ENCODE assay signal across 17 cellular contexts in the genomic region with DNA sequence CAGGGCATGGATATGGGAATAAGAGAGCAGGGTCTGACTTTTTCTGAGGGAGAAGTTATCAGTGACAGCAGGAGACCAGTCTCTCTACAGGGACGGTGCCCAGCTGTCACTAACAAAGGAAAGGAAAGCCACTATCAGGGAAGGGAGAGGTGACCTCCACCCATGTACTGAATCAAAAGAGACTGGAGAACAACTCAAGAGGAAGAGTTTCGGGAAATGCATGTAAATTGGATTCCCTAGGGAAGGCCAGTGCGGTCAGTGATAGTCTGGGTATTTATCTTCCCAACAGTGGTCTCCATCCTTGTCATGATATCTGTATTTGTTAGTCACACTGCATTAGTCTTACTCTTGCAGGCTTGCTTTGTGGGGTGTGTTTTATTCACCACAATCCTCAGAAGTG.
A peak's percentile ranks its signal among the peaks of the same experiment; 100 is the strongest.
DNase-seq lines count a peak whose midpoint lies in the region; ATAC-seq and TF ChIP-seq lines count a peak whose summit lies in the region.
"Had no signal": no experiment of that assay in that cellular context is flagged by ENCODE, and none has a peak within 500 bp of the region (broad histone marks: within the 10 kb centered on the region; RNA-seq: fewer than 3 reads in every experiment).

No MANE protein-coding gene starts in this region.

- H3K4me2 ChIP-seq in osteoblast (ENCODE audit: insufficient read depth, low read length), result no peak overlapping the region

- DNase-seq in NCI-H146 treated with DMSO at 0.1 percent for 48 hours (lab: John Stamatoyannopoulos, UW; ENCODE audit: unreplicated experiment), result peak; percentile 58
- DNase-seq in glutamatergic neuron, result no peak
- peak; percentile 10 for DNase-seq in osteoblast (ENCODE audit: insufficient read length, low spot score, missing footprints)
- DNase-seq in GM20000 (ENCODE audit: low spot score), result no peak
- no peak for DNase-seq in stimulated activated naive CD8-positive, alpha-beta T cell treated with anti-CD3 and anti-CD28 coated beads, Interleukin-15, Interleukin-2, amounts not matched to agents 100 U/mL and 50 U/mL, for 24 hours
- DNase-seq in epidermal melanocyte (ENCODE audit: insufficient read length, low spot score), result no peak
- DNase-seq: ACHN; CD4-positive, alpha-beta memory T cell; DMS153; DMS79 treated with DMSO at 0.1 percent for 48 hours; GF-D8; GM23248 had no signal

- no peak overlapping the region for H3K4me3 ChIP-seq in osteoblast (ENCODE audit: insufficient read depth, low read length)
- H3K4me3 ChIP-seq: GM12878, GM23248, HAP-1 had no signal

- no peaks in the 10 kb centered on the region for H3K79me2 ChIP-seq in osteoblast (ENCODE audit: insufficient read depth, low read length)

- no peak overlapping the region for H2AFZ ChIP-seq in osteoblast (ENCODE audit: low read length)
- H2AFZ ChIP-seq: GM23248 had no signal

- no peaks in the 10 kb centered on the region for H3K36me3 ChIP-seq in osteoblast (ENCODE audit: insufficient read depth, low read length)
- H3K36me3 ChIP-seq: HAP-1 had no signal

- H3K4me1 ChIP-seq in osteoblast (ENCODE audit: insufficient read depth, low read length), result no peaks in the 10 kb centered on the region
- H3K4me1 ChIP-seq: HAP-1 had no signal

- H3K4me3 Mint-ChIP-seq in glutamatergic neuron (ENCODE audit: unreplicated experiment), result peak overlapping the region; percentile 39
- H3K4me3 Mint-ChIP-seq: CD14-positive monocyte; CD4-positive, alpha-beta memory T cell; IgD-negative memory B cell had no signal

- H3K27ac Mint-ChIP-seq in glutamatergic neuron (ENCODE audit: unreplicated experiment), result peak overlapping the region; percentile 73
- H3K27ac Mint-ChIP-seq: CD14-positive monocyte; CD4-positive, alpha-beta memory T cell; IgD-negative memory B cell had no signal

- no peaks in the 10 kb centered on the region for H3K27me3 ChIP-seq in osteoblast (ENCODE audit: insufficient read depth, low read length)

- no peaks in the 10 kb centered on the region for H4K20me1 ChIP-seq in osteoblast (ENCODE audit: insufficient read depth, low read length)

- peaks cover 5% of the 10 kb centered on the region for H3K27me3 Mint-ChIP-seq in glutamatergic neuron (ENCODE audit: unreplicated experiment)
- H3K27me3 Mint-ChIP-seq: CD4-positive, alpha-beta memory T cell had no signal

- ATAC-seq in stimulated activated naive CD8-positive, alpha-beta T cell treated with anti-CD3 and anti-CD28 coated beads, Interleukin-15, Interleukin-2, amounts not matched to agents 100 U/mL and 50 U/mL, for 24 hours, result no peak
- ATAC-seq: GM12878, HepG2 had no signal

- peaks cover 40% of the 10 kb centered on the region for H3K4me1 Mint-ChIP-seq in glutamatergic neuron (ENCODE audit: low read depth, unreplicated experiment)
- H3K4me1 Mint-ChIP-seq: CD14-positive monocyte; CD4-positive, alpha-beta memory T cell; IgD-negative memory B cell had no signal

- no peak for TF ChIP-seq CTCF in glutamatergic neuron (IDR thresholded peaks at IDR 0.05; ENCODE audit: partially characterized antibody, unreplicated experiment)
- no peak for TF ChIP-seq CTCF in osteoblast (IDR thresholded peaks at IDR 0.05; ENCODE audit: extremely low read depth, low read depth, low read length)
- no peak for TF ChIP-seq CTCF in GM20000 (IDR thresholded peaks at IDR 0.05; ENCODE audit: extremely low read depth, missing control alignments)

- H3K27ac ChIP-seq in osteoblast (ENCODE audit: low read depth, low read length), result no peak overlapping the region
- H3K27ac ChIP-seq: GM23248 had no signal

- H3K9me3 Mint-ChIP-seq in glutamatergic neuron (ENCODE audit: unreplicated experiment), result peaks cover 2% of the 10 kb centered on the region

- H3K36me3 Mint-ChIP-seq in glutamatergic neuron (ENCODE audit: unreplicated experiment), result no peaks in the 10 kb centered on the region
- H3K36me3 Mint-ChIP-seq: CD14-positive monocyte; CD4-positive, alpha-beta memory T cell; IgD-negative memory B cell had no signal

- H3K9me3 ChIP-seq in osteoblast (ENCODE audit: low read depth, low read length), result no peaks in the 10 kb centered on the region
- H3K9me3 ChIP-seq: HAP-1 had no signal

Comparison
In these comparisons a context has a peak if more than half of its experiments do, and no peak if none do; other contexts are left out.
1. DNase-seq: peak in NCI-H146 treated with DMSO at 0.1 percent for 48 hours (single experiment) and osteoblast (single experiment); none in glutamatergic neuron (single experiment), GM20000 (single experiment), stimulated activated naive CD8-positive, alpha-beta T cell treated with anti-CD3 and anti-CD28 coated beads, Interleukin-15, Interleukin-2, amounts not matched to agents 100 U/mL and 50 U/mL, for 24 hours (single experiment) and epidermal melanocyte (single experiment).